1 cellular context compared by ENCODE assay signal in the genomic region with DNA sequence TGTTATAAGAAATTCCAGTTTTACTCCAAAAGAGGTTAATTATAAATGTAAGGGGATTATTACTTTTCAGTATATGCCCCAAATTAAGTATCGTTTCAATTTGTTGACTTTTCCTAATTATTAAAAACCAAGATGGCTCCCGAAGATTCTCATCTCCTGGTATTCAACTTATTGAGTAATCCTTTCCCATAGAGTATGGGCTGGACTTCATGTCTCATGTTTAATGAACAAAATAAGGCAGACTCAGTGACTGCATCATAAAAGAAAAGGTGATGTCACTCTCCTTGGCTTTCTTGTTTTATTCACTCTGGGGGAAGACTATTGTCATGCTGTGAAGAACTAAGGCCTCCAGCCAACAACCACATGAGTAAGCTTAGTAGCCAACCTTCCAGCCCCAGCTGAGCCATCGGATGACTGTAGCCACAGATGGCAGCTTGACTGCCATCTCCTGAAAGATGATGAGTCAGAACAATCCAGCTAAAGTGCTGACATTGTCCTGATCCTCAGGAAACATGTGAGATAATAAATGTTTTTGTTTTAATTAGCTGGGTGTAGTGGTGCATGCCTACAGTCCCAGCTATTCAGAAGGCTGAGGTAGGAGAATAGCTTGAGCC.
A peak's percentile ranks its signal among the peaks of the same experiment; 100 is the strongest.
TF ChIP-seq lines count a peak whose summit lies in the region.

No MANE protein-coding gene starts in this region.

TF ChIP-seq in H1, 55 proteins besides CTCF, POLR2A, EP300 and RAD21 (continued from another document):
- TF ChIP-seq NANOG (IDR thresholded peaks at IDR 0.05; ENCODE audit: insufficient read depth, low read depth, low read length, poor library complexity, severe bottlenecking) (peak; percentile 87), SIN3A (conservative IDR thresholded peaks at IDR 0.05 in 1 of 2, IDR thresholded peaks at IDR 0.05 in 1 of 2; ENCODE audit: low read depth in 1 of 2, low read length in 2 of 2) (no peak; a peak in 1 of 4 replicates), CHD7 (IDR thresholded peaks at IDR 0.05; ENCODE audit: insufficient replicate concordance, low read length) (no peak), NRF1 (IDR thresholded peaks at IDR 0.05; ENCODE audit: low read depth, low read length) (no peak), SP1 (IDR thresholded peaks at IDR 0.05; ENCODE audit: low read depth, low read length) (0 out of 2 replicates have a peak, but pooled peaks have one; percentile 39), TAF1 (IDR thresholded peaks at IDR 0.05; ENCODE audit: low read depth, low read length) (no peak), JUN (IDR thresholded peaks at IDR 0.05; ENCODE audit: low read depth, low read length) (peak; percentile 45), EZH2 (IDR thresholded peaks at IDR 0.05; ENCODE audit: low read depth, low read length, severe bottlenecking) (no peak), JUND (IDR thresholded peaks at IDR 0.05; ENCODE audit: low read length) (peak; percentile 86), ZNF274 (IDR thresholded peaks at IDR 0.05; ENCODE audit: borderline replicate concordance, extremely low read depth, low read length) (no peak), GABPA (IDR thresholded peaks at IDR 0.05; ENCODE audit: borderline replicate concordance, insufficient read depth, low read length) (no peak), POU5F1 (IDR thresholded peaks at IDR 0.05; ENCODE audit: low read depth, low read length) (0 out of 2 replicates have a peak, but pooled peaks have one; percentile 20), CREB1 (IDR thresholded peaks at IDR 0.05) (peak; percentile 66; the same call in 1 of the 2 replicates), CTBP2 (IDR thresholded peaks at IDR 0.05; ENCODE audit: borderline replicate concordance, insufficient read depth, insufficient read length, low read length) (no peak), YY1 (IDR thresholded peaks at IDR 0.05; ENCODE audit: low read depth, low read length) (peak; percentile 72; the same call in 1 of the 2 replicates), SUZ12 (IDR thresholded peaks at IDR 0.05; ENCODE audit: low read length) (no peak), E2F6 (IDR thresholded peaks at IDR 0.05) (no peak), HDAC6 (IDR thresholded peaks at IDR 0.05; ENCODE audit: low read depth, low read length) (no peak), SRF (IDR thresholded peaks at IDR 0.05; ENCODE audit: low read depth, low read length) (no peak), PHF8 (conservative IDR thresholded peaks at IDR 0.05; ENCODE audit: low read depth, low read length) (no peak), MAFK (IDR thresholded peaks at IDR 0.05; ENCODE audit: low read depth, low read length) (peak; percentile 84), SIX5 (IDR thresholded peaks at IDR 0.05; ENCODE audit: low read depth, low read length) (no peak), BACH1 (IDR thresholded peaks at IDR 0.05; ENCODE audit: low read length) (peak; percentile 93), CHD1 (IDR thresholded peaks at IDR 0.05; ENCODE audit: low read depth, low read length) (no peak)
